ENCODE assay signal across 22 cellular contexts in the genomic region with DNA sequence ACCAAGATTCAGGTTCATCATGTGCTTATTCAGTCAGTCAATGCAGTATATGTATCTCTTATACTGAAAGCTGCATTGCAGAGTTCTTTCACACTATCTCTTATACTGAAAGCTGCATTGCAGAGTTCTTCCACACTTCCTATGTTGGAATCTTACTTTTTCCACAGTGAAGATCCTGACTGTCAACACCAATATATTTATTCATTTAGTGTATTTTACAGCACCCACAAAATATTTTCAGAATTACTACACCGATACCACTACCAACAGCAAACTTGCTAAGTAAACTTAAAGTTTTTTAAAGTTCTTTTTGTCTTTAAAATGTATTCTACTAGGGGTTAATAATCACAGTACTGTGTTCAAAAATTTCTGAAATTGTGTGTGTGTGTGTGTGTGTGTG.
"Had no signal": no experiment of that assay in that cellular context is flagged by ENCODE, and none has a peak within 500 bp of the region (broad histone marks: within the 10 kb centered on the region; RNA-seq: fewer than 3 reads in every experiment).

No MANE protein-coding gene starts in this region.

- H3K36me3 ChIP-seq: SJSA1 had no signal

- H3K27me3 ChIP-seq: SJSA1 had no signal

- FAIRE-seq: RCC 7860 had no signal

- H3K4me1 ChIP-seq: SJSA1 had no signal

- H3K4me3 ChIP-seq: SJSA1, SK-N-MC had no signal

- H3K27ac ChIP-seq: SJSA1, SK-N-MC had no signal

- H3K9me3 ChIP-seq: SJSA1 had no signal

- DNase-seq: KBM-7, MV-4-11, NCI-H1092, NCI-H1105 treated with DMSO at 0.1 percent for 48 hours, NCI-H1417 treated with DMSO at 0.1 percent for 48 hours, NCI-H146, NCI-H1694 treated with DMSO at 0.1 percent for 48 hours, NCI-H1930, NCI-H2081, NCI-H2107, NCI-H226, NCI-H446, NCI-H510A, NCI-H524 treated with DMSO at 0.1 percent for 48 hours, NCI-H69, NCI-H774, Right ventricle myocardium superior, RPMI8226, SIG-M5 had no signal
